Comparison of ENCODE assay signal across 22 cellular contexts in the genomic region with DNA sequence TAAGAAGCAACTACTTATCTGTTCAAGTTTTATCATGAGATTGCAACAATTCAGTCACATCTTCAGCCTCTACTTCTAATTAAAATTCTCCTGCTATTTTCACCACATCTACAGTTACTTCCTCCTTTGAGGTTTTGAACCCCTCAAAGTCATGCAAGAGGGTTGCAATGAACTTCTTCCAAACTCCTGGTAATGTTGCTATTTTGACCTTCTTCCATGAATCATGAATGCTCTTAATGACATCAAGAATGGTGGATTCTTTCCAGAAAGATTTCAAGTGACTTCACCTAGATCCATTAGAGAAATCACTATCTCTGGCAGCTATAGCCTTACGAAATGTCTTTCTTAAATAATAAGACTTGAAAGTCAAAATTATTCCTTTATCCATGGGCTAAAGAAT.
"Had no signal": no experiment of that assay in that cellular context is flagged by ENCODE, and none has a peak within 500 bp of the region (broad histone marks: within the 10 kb centered on the region; RNA-seq: fewer than 3 reads in every experiment).

No MANE protein-coding gene starts in this region.

- H3K36me3 ChIP-seq: gastrocnemius medialis, suprapubic skin, transverse colon, uterus, WERI-Rb-1 had no signal

- H3K4me3 Mint-ChIP-seq: activated naive CD8-positive, alpha-beta T cell treated with anti-CD3 and anti-CD28 coated beads for 36 hours; endodermal cell; stimulated activated naive CD8-positive, alpha-beta T cell treated with anti-CD3 and anti-CD28 coated beads, Interleukin-15, Interleukin-2, amounts not matched to agents 100 ng/mL and 50 ng/mL, for 24 hours had no signal

- H3K4me1 ChIP-seq: body of pancreas, gastrocnemius medialis, suprapubic skin, transverse colon, uterus had no signal

- H3K27ac Mint-ChIP-seq: activated naive CD8-positive, alpha-beta T cell treated with anti-CD3 and anti-CD28 coated beads for 36 hours; endodermal cell; stimulated activated naive CD8-positive, alpha-beta T cell treated with anti-CD3 and anti-CD28 coated beads, Interleukin-15, Interleukin-2, amounts not matched to agents 100 ng/mL and 50 ng/mL, for 24 hours had no signal

- H3K4me1 Mint-ChIP-seq: activated naive CD8-positive, alpha-beta T cell treated with anti-CD3 and anti-CD28 coated beads for 36 hours had no signal

- H3K27me3 Mint-ChIP-seq: activated naive CD8-positive, alpha-beta T cell treated with anti-CD3 and anti-CD28 coated beads for 36 hours; stimulated activated naive CD8-positive, alpha-beta T cell treated with anti-CD3 and anti-CD28 coated beads, Interleukin-15, Interleukin-2, amounts not matched to agents 100 ng/mL and 50 ng/mL, for 24 hours had no signal

- H3K4me3 ChIP-seq: body of pancreas, dorsolateral prefrontal cortex, gastrocnemius medialis, suprapubic skin, transverse colon, uterus had no signal

- H3K27ac ChIP-seq: body of pancreas, dorsolateral prefrontal cortex, epithelial cell of prostate, gastrocnemius medialis, suprapubic skin, transverse colon, uterus, WERI-Rb-1 had no signal

- H3K9me3 ChIP-seq: body of pancreas, gastrocnemius medialis, suprapubic skin, transverse colon, uterus had no signal

- H3K36me3 Mint-ChIP-seq: activated naive CD8-positive, alpha-beta T cell treated with anti-CD3 and anti-CD28 coated beads for 36 hours had no signal

- FAIRE-seq: colon had no signal

- H3K9me3 Mint-ChIP-seq: endodermal cell had no signal

- H3K27me3 ChIP-seq: body of pancreas, dorsolateral prefrontal cortex, gastrocnemius medialis, suprapubic skin, transverse colon, uterus had no signal

- DNase-seq: activated CD4-positive, alpha-beta T cell treated with anti-CD3 and anti-CD28 coated beads for 1 hour; activated CD4-positive, alpha-beta T cell treated with anti-CD3 and anti-CD28 coated beads, Interleukin-2, amount 50 U/mL, for 4 hours; activated naive CD8-positive, alpha-beta T cell treated with anti-CD3 and anti-CD28 coated beads for 36 hours; amygdala; body of pancreas; dorsolateral prefrontal cortex; endodermal cell; gastrocnemius medialis; head of caudate nucleus; kidney; midbrain; retina; stimulated activated CD4-positive, alpha-beta T cell treated with anti-CD3 and anti-CD28 coated beads, Interleukin-12 subunit alpha, Interleukin-12 subunit beta, amount 100 ng/mL, for 4 hours; stimulated activated CD4-positive, alpha-beta T cell treated with anti-CD3 and anti-CD28 coated beads, Interleukin-2, amount 100 ng/mL, for 24 hours; T-helper 2 cell; transverse colon; uterus; WERI-Rb-1 had no signal
